Comparison of ENCODE assay signal across 15 cellular contexts in genomic region chr1:205365945-205366463, GRCh38. TPM values are rescaled to one million over a fixed set of nuclear protein-coding genes. Genes with fewer than 3 reads are reported as not detected.
DNase-seq lines count a peak whose midpoint lies in the region; ATAC-seq, FAIRE-seq and TF ChIP-seq lines count a peak whose summit lies in the region.
"Had no signal": no experiment of that assay in that cellular context is flagged by ENCODE, and none has a peak within 500 bp of the region (broad histone marks: within the 10 kb centered on the region; RNA-seq: fewer than 3 reads in every experiment).

No MANE protein-coding gene starts in this region.

- peak overlapping the region in 7 of 11 experiments; percentile 7 to 63 (median 34); a peak in 10 of 22 replicates for H3K4me2 ChIP-seq in BLaER1 treated with 17β-estradiol and CSF1 and Interleukin-3, amounts not matched to agents 10 nM and 100 nM

- no peaks in the 10 kb centered on the region for H3K4me1 Mint-ChIP-seq in HFFc6 (ENCODE audit: low read depth)

- no peak overlapping the region for H3K4me3 ChIP-seq in BLaER1 treated with 17β-estradiol and CSF1 and Interleukin-3, amounts not matched to agents 10 nM and 100 nM
- H3K4me3 ChIP-seq in WERI-Rb-1 (ENCODE audit: low read depth, low read length), result no peak overlapping the region
- H3K4me3 ChIP-seq: esophagus squamous epithelium, SJSA1 had no signal

- TF ChIP-seq CTCF in WERI-Rb-1 (IDR thresholded peaks at IDR 0.05; ENCODE audit: low read depth, low read length), result no peak
- TF ChIP-seq CTCF in HFFc6 (IDR thresholded peaks at IDR 0.05), result no peak

- no peak overlapping the region for H3K27ac Mint-ChIP-seq in HFFc6
- H3K27ac Mint-ChIP-seq: natural killer cell treated with Interleukin-12 subunit alpha and Interleukin-12 subunit beta and Interleukin-15 and Interleukin-18, amount 100 ng/mL, for 72 hours had no signal

- no peaks in the 10 kb centered on the region for H3K9me3 ChIP-seq in BLaER1 treated with 17β-estradiol and CSF1 and Interleukin-3, amounts not matched to agents 10 nM and 100 nM (replicated peaks in 1 of 11)
- H3K9me3 ChIP-seq in WERI-Rb-1 (ENCODE audit: severe bottlenecking), result no peaks in the 10 kb centered on the region
- H3K9me3 ChIP-seq: esophagus squamous epithelium, SJSA1 had no signal

- no peaks in the 10 kb centered on the region for H3K36me3 ChIP-seq in BLaER1 treated with 17β-estradiol and CSF1 and Interleukin-3, amounts not matched to agents 10 nM and 100 nM
- H3K36me3 ChIP-seq in WERI-Rb-1, result no peaks in the 10 kb centered on the region
- H3K36me3 ChIP-seq: esophagus squamous epithelium, SJSA1 had no signal

- no peak for ATAC-seq in GM18867 (IDR thresholded peaks at IDR 0.05; ENCODE audit: unreplicated experiment)
- ATAC-seq in GM21360 (IDR thresholded peaks at IDR 0.05; ENCODE audit: unreplicated experiment), result no peak
- ATAC-seq: natural killer cell treated with Interleukin-12 subunit alpha and Interleukin-12 subunit beta and Interleukin-15 and Interleukin-18, amount 100 ng/mL, for 72 hours had no signal

- FAIRE-seq in GM19239 (lab: Jason Lieb, UNC), result no peak

- H3K36me3 Mint-ChIP-seq in HFFc6 (ENCODE audit: low read depth), result no peaks in the 10 kb centered on the region
- H3K36me3 Mint-ChIP-seq: natural killer cell treated with Interleukin-12 subunit alpha and Interleukin-12 subunit beta and Interleukin-15 and Interleukin-18, amount 100 ng/mL, for 72 hours had no signal

- H3K27ac ChIP-seq in BLaER1 treated with 17β-estradiol and CSF1 and Interleukin-3, amounts not matched to agents 10 nM and 100 nM, result no peak overlapping the region
- peak overlapping the region; percentile 6 for H3K27ac ChIP-seq in WERI-Rb-1
- H3K27ac ChIP-seq: esophagus squamous epithelium, SJSA1 had no signal

- H3K4me1 ChIP-seq in BLaER1 treated with 17β-estradiol and CSF1 and Interleukin-3, amounts not matched to agents 10 nM and 100 nM, result peaks cover 0 to 11% (median 6%) of the 10 kb centered on the region in 10 experiments; a peak in 11 of 20 replicates

- DNase-seq in NCI-H146 treated with DMSO at 0.1 percent for 48 hours (lab: John Stamatoyannopoulos, UW; ENCODE audit: unreplicated experiment) (peak; percentile 72), WERI-Rb-1 (no peak), mesenteric fat pad (ENCODE audit: low spot score) (peak; percentile 62), HFFc6 (no peak), GM19239 (ENCODE audit: insufficient read length, low spot score) (no peak)
- DNase-seq: activated CD4-positive, alpha-beta T cell treated with anti-CD3 and anti-CD28 coated beads for 4 hours; central memory CD4-positive, alpha-beta T cell; esophagus squamous epithelium; NCI-H446; stimulated activated CD4-positive, alpha-beta T cell treated with anti-CD3 and anti-CD28 coated beads, Interleukin-15, amount 100 ng/mL, for 24 hours had no signal

- H3K4me3 Mint-ChIP-seq in HFFc6, result no peak overlapping the region
- H3K4me3 Mint-ChIP-seq: natural killer cell treated with Interleukin-12 subunit alpha and Interleukin-12 subunit beta and Interleukin-15 and Interleukin-18, amount 100 ng/mL, for 72 hours had no signal

- no peaks in the 10 kb centered on the region for H4K20me1 ChIP-seq in BLaER1 treated with 17β-estradiol and CSF1 and Interleukin-3, amounts not matched to agents 10 nM and 100 nM

- H3K9me3 Mint-ChIP-seq in HFFc6, result no peaks in the 10 kb centered on the region
- H3K9me3 Mint-ChIP-seq: natural killer cell treated with Interleukin-12 subunit alpha and Interleukin-12 subunit beta and Interleukin-15 and Interleukin-18, amount 100 ng/mL, for 72 hours had no signal

- peak overlapping the region in 1 of 11 experiments; percentile 16; a peak in 1 of 22 replicates for H3K9ac ChIP-seq in BLaER1 treated with 17β-estradiol and CSF1 and Interleukin-3, amounts not matched to agents 10 nM and 100 nM

- H3K27me3 ChIP-seq in BLaER1 treated with 17β-estradiol and CSF1 and Interleukin-3, amounts not matched to agents 10 nM and 100 nM, result no peaks in the 10 kb centered on the region
- H3K27me3 ChIP-seq in WERI-Rb-1 (ENCODE audit: insufficient read depth, low read depth, severe bottlenecking), result no peaks in the 10 kb centered on the region

- peaks cover 16% of the 10 kb centered on the region for H3K27me3 Mint-ChIP-seq in HFFc6 (ENCODE audit: insufficient read depth)

RNA-seq across cellular contexts. Expression of gene KLHDC8A, which starts 9.3 kb away (rescaled TPM):
- total RNA-seq in mesenteric fat pad, result not detected
- not detected for total RNA-seq in HFFc6 (2021; fragmentation: NEBNext Ultra II Directional; extraction: Animal tissue kit (Norgen Biotek cat#: 25700))
- total RNA-seq: natural killer cell treated with Interleukin-12 subunit alpha and Interleukin-12 subunit beta and Interleukin-15 and Interleukin-18, amount 100 ng/mL, for 72 hours; SJSA1 had no signal

RNA-seq across cellular contexts. Expression of gene NUAK2, which starts 44.5 kb away (rescaled TPM):
- total RNA-seq in mesenteric fat pad, result 1.6 TPM
- total RNA-seq in HFFc6 (2021; fragmentation: NEBNext Ultra II Directional; extraction: Animal tissue kit (Norgen Biotek cat#: 25700)), result 1 to 10 TPM; 6.3 to 8.2 (median 7.3) TPM

RNA-seq across cellular contexts. Expression of gene LEMD1, which starts 55.9 kb away (rescaled TPM):
- total RNA-seq in mesenteric fat pad, result not detected
- total RNA-seq in HFFc6 (2021; fragmentation: NEBNext Ultra II Directional; extraction: Animal tissue kit (Norgen Biotek cat#: 25700)), result not detected
- total RNA-seq: natural killer cell treated with Interleukin-12 subunit alpha and Interleukin-12 subunit beta and Interleukin-15 and Interleukin-18, amount 100 ng/mL, for 72 hours; SJSA1 had no signal

Comparison
In these comparisons a context has a peak if more than half of its experiments do, and no peak if none do; other contexts are left out.
1. DNase-seq: peak in NCI-H146 treated with DMSO at 0.1 percent for 48 hours (single experiment) and mesenteric fat pad (single experiment); none in WERI-Rb-1 (single experiment), HFFc6 (single experiment) and GM19239 (single experiment).